ENCODE assay signal across 2 cellular contexts in genomic region chr15:45589296-45589695, GRCh38.
TF ChIP-seq lines count a peak whose summit lies in the region.

No MANE protein-coding gene starts in this region.

TF ChIP-seq in GM23338, 12 proteins besides CTCF, POLR2A, EP300 and RAD21 (continued from another document):
- no peak for TF ChIP-seq ZNF462 (CRISPR knock-in tag; IDR thresholded peaks at IDR 0.05)
- no peak for TF ChIP-seq STAT1 (IDR thresholded peaks at IDR 0.05; ENCODE audit: unreplicated experiment)
- no peak for TF ChIP-seq EZH2phosphoT487 (IDR thresholded peaks at IDR 0.05; ENCODE audit: unreplicated experiment)
- TF ChIP-seq ZNF114 (CRISPR knock-in tag; IDR thresholded peaks at IDR 0.05), result no peak
- TF ChIP-seq REST (IDR thresholded peaks at IDR 0.05; ENCODE audit: unreplicated experiment), result no peak
- TF ChIP-seq EZH2 (IDR thresholded peaks at IDR 0.05; ENCODE audit: low read depth, unreplicated experiment), result no peak
- no peak for TF ChIP-seq JUNB (IDR thresholded peaks at IDR 0.05; ENCODE audit: unreplicated experiment)
- no peak for TF ChIP-seq ZNF331 (CRISPR knock-in tag; IDR thresholded peaks at IDR 0.05; ENCODE audit: low read depth)
- TF ChIP-seq, protein P1, sequence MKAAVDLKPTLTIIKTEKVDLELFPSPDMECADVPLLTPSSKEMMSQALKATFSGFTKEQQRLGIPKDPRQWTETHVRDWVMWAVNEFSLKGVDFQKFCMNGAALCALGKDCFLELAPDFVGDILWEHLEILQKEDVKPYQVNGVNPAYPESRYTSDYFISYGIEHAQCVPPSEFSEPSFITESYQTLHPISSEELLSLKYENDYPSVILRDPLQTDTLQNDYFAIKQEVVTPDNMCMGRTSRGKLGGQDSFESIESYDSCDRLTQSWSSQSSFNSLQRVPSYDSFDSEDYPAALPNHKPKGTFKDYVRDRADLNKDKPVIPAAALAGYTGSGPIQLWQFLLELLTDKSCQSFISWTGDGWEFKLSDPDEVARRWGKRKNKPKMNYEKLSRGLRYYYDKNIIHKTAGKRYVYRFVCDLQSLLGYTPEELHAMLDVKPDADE (IDR thresholded peaks at IDR 0.05), result no peak

TF ChIP-seq in WTC11, 78 proteins besides CTCF, POLR2A, EP300 and RAD21:
- TF ChIP-seq, protein P2, sequence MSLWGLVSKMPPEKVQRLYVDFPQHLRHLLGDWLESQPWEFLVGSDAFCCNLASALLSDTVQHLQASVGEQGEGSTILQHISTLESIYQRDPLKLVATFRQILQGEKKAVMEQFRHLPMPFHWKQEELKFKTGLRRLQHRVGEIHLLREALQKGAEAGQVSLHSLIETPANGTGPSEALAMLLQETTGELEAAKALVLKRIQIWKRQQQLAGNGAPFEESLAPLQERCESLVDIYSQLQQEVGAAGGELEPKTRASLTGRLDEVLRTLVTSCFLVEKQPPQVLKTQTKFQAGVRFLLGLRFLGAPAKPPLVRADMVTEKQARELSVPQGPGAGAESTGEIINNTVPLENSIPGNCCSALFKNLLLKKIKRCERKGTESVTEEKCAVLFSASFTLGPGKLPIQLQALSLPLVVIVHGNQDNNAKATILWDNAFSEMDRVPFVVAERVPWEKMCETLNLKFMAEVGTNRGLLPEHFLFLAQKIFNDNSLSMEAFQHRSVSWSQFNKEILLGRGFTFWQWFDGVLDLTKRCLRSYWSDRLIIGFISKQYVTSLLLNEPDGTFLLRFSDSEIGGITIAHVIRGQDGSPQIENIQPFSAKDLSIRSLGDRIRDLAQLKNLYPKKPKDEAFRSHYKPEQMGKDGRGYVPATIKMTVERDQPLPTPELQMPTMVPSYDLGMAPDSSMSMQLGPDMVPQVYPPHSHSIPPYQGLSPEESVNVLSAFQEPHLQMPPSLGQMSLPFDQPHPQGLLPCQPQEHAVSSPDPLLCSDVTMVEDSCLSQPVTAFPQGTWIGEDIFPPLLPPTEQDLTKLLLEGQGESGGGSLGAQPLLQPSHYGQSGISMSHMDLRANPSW (CRISPR knock-in tag; conservative IDR thresholded peaks at IDR 0.05; ENCODE audit: low read depth), result no peak
- no peak for TF ChIP-seq NFYB (CRISPR knock-in tag; conservative IDR thresholded peaks at IDR 0.05; ENCODE audit: low read depth)
- no peak for TF ChIP-seq SMAD3 (CRISPR knock-in tag; IDR thresholded peaks at IDR 0.05; ENCODE audit: borderline replicate concordance)
- no peak for TF ChIP-seq ZNF396 (CRISPR knock-in tag; IDR thresholded peaks at IDR 0.05; ENCODE audit: borderline replicate concordance)
- no peak for TF ChIP-seq ZNF317 (CRISPR knock-in tag; IDR thresholded peaks at IDR 0.05; ENCODE audit: borderline replicate concordance, low read depth)
TF ChIP-seq in WTC11: peak in this region for 0.
